9 cellular contexts compared by ENCODE assay signal in genomic region chr2:17518212-17519154, GRCh38. TPM values are rescaled to one million over a fixed set of nuclear protein-coding genes. Genes with fewer than 3 reads are reported as not detected.
DNase-seq lines count a peak whose midpoint lies in the region; ATAC-seq lines count a peak whose summit lies in the region.
"Had no signal": no experiment of that assay in that cellular context is flagged by ENCODE, and none has a peak within 500 bp of the region (broad histone marks: within the 10 kb centered on the region; RNA-seq: fewer than 3 reads in every experiment).

RAD51AP2 (minus strand) TSS chr2:17518440; CDS start chr2:17518415, 25 bp downstream.

- no peaks in the 10 kb centered on the region for H3K9me3 ChIP-seq in ectodermal cell (ENCODE audit: control insufficient read depth, low read length)

- WGBS in ectodermal cell, 2 experiments, result 4% methylated on average over 29 to 36 of the region's 38 CpGs

- in situ Hi-C loops in G401 (cut with HindIII; ENCODE audit: low sequenced_read_pairs), result no loop called here

- no peaks in the 10 kb centered on the region for H3K36me3 ChIP-seq in ectodermal cell (ENCODE audit: control insufficient read depth, insufficient read depth, low read length)

- H3K27ac ChIP-seq in ectodermal cell (ENCODE audit: insufficient read depth, low read depth, low read length, poor library complexity, severe bottlenecking) (no peak within 1 kb of the TSS), substantia nigra (ENCODE audit: low read depth, low read length, poor library complexity, severe bottlenecking) (no peak within 1 kb of the TSS)

- peak; percentile 81 for ATAC-seq in GM19467 (IDR thresholded peaks at IDR 0.05; ENCODE audit: unreplicated experiment)
- peak; percentile 81 for ATAC-seq in HG03457 (IDR thresholded peaks at IDR 0.05; ENCODE audit: unreplicated experiment)

- DNase-seq in G401 (ENCODE audit: low spot score), result peak; percentile 99
- peak; percentile 49 for DNase-seq in RKO (ENCODE audit: low spot score)
- DNase-seq in lung microvascular endothelial cell (ENCODE audit: low read depth in 2 of 2), result peak; percentile 54 to 74
- peak in 27 of 49 donors; percentile 3 to 94 (median 40) for DNase-seq in substantia nigra (lab: John Stamatoyannopoulos, UW)
- DNase-seq in NCI-H1694 treated with DMSO at 0.1 percent for 48 hours (lab: John Stamatoyannopoulos, UW), result no peak

- H3K27me3 ChIP-seq in ectodermal cell (ENCODE audit: control insufficient read depth, insufficient read depth, low read length, poor library complexity, severe bottlenecking), result no peaks in the 10 kb centered on the region

- no peaks in the 10 kb centered on the region for H3K4me1 ChIP-seq in ectodermal cell (ENCODE audit: control insufficient read depth, insufficient read depth, low read length)

- peak within 1 kb of the TSS; percentile 52 for H3K4me3 ChIP-seq in ectodermal cell (ENCODE audit: insufficient read depth, low read depth, low read length)

RNA-seq across cellular contexts. Expression of gene RAD51AP2, which starts in this region (rescaled TPM):
- not detected in 2 replicates for total RNA-seq in G401 (2014; rRNA removed; shearing (Covaris generic))
- 0.37 TPM for polyA plus RNA-seq in ectodermal cell (2013, experiment 1 of 4)
- polyA plus RNA-seq in ectodermal cell (2013, experiment 2 of 4), result 0.39 TPM
- polyA plus RNA-seq in ectodermal cell (2013, experiment 3 of 4), result 0.32 TPM
- polyA plus RNA-seq in ectodermal cell (2013, experiment 4 of 4), result 0.24 TPM
- total RNA-seq in lung microvascular endothelial cell, result not detected in 2 replicates
- total RNA-seq: dermis microvascular lymphatic vessel endothelial cell had no signal

Comparison
In these comparisons a context has a peak if more than half of its experiments do, and no peak if none do; other contexts are left out.
1. Peak in DNase-seq in G401; RNA of the gene not detected or under 1 TPM.
2. Peak in DNase-seq in lung microvascular endothelial cell; RNA of the gene not detected or under 1 TPM.